ENCODE assay signal across 1 cellular context in the genomic region with DNA sequence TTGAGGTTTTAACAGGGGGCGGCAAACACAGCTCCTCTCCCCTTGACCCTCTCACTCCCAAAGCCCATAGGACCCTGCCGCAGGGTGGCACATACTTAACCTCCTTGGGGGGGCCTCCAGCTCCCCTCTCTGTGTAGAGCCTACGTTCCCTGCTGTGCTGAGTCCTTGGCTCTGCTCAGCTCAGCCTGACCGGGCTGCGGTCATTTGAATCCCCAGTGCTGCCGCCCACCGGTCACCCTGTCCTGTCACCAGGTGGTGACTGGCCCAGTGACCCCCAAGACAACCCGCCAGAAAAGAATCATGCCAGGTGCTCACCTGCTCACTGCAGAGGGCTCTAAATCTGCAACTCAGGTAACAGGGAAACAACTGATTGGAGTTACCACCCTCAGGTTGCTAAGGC. TPM values are rescaled to one million over a fixed set of nuclear protein-coding genes. Genes with fewer than 3 reads are reported as not detected.
"Had no signal": no experiment of that assay in that cellular context is flagged by ENCODE, and none has a peak within 500 bp of the region (broad histone marks: within the 10 kb centered on the region; RNA-seq: fewer than 3 reads in every experiment).

No MANE protein-coding gene starts in this region.

RNA-seq across cellular contexts. Expression of a gene that starts 12.6 kb away (rescaled TPM):
- polyA plus RNA-seq: cardiac muscle cell had no signal
